ENCODE assay signal across 8 cellular contexts in genomic region chr9:37591775-37592107, GRCh38. TPM values are rescaled to one million over a fixed set of nuclear protein-coding genes. Genes with fewer than 3 reads are reported as not detected.
DNase-seq lines count a peak whose midpoint lies in the region; ATAC-seq and TF ChIP-seq lines count a peak whose summit lies in the region.

No MANE protein-coding gene starts in this region.

- H3K36me3 ChIP-seq in DND-41 (ENCODE audit: insufficient read depth, low read length): peaks cover 36% of the 10 kb centered on the region
- no peaks in the 10 kb centered on the region for H3K36me3 ChIP-seq in ovary

- H3K79me2 ChIP-seq in DND-41 (ENCODE audit: insufficient read depth, low read length): peaks cover 58% of the 10 kb centered on the region

- peaks cover 42% of the 10 kb centered on the region for H3K4me1 ChIP-seq in DND-41 (ENCODE audit: insufficient read depth, low read length)
- H3K4me1 ChIP-seq in ovary (ENCODE audit: insufficient read depth): peaks cover 5% of the 10 kb centered on the region

- H3K27ac Mint-ChIP-seq in effector memory CD8-positive, alpha-beta T cell: peak overlapping the region; percentile 92 to 96

- peaks cover 27 to 29% of the 10 kb centered on the region in 2 donors for H3K4me1 Mint-ChIP-seq in effector memory CD8-positive, alpha-beta T cell (ENCODE audit: low read depth in 2 of 2)

- H3K27ac ChIP-seq in DND-41 (ENCODE audit: low read length): peak overlapping the region; percentile 90
- no peak overlapping the region for H3K27ac ChIP-seq in ovary

- peak overlapping the region; percentile 71 for H3K4me2 ChIP-seq in DND-41 (ENCODE audit: insufficient read depth, low read length)

- 2 to 4% (median 3%) methylated on average over 13 of the region's 13 CpGs for WGBS in ovary, 3 donors

- H3K4me3 Mint-ChIP-seq in effector memory CD8-positive, alpha-beta T cell: peak overlapping the region; percentile 97

- DNase-seq in DND-41: no peak
- peak; percentile 3 for DNase-seq in NB4 (ENCODE audit: low read depth)
- no peak for DNase-seq in effector memory CD8-positive, alpha-beta T cell
- no peak for DNase-seq in ovary
- DNase-seq in mucosa of gallbladder (ENCODE audit: low spot score): no peak
- no peak for DNase-seq in GM19238 (ENCODE audit: insufficient read length, low spot score)

- H4K20me1 ChIP-seq in DND-41 (ENCODE audit: insufficient read depth, low read length): peaks cover 31% of the 10 kb centered on the region; the same call in 1 of the 2 replicates

- peak overlapping the region; percentile 89 to 96 for H3K4me3 ChIP-seq in DND-41 (ENCODE audit: low read depth in 1 of 2, low read length in 2 of 2)
- H3K4me3 ChIP-seq in NB4 (ENCODE audit: low read depth, low read length): peak overlapping the region; percentile 83
- peak overlapping the region; percentile 71 for H3K4me3 ChIP-seq in ovary

- ATAC-seq in DND-41 (ENCODE audit: insufficient read depth, low read depth) (peak; percentile 18), HG02571 (IDR thresholded peaks at IDR 0.05; ENCODE audit: unreplicated experiment) (no peak), HG02852 (IDR thresholded peaks at IDR 0.05; ENCODE audit: unreplicated experiment) (no peak)
- ATAC-seq in effector memory CD8-positive, alpha-beta T cell (replicated peaks): no peak

- peaks cover 8 to 12% of the 10 kb centered on the region in 2 donors for H3K27me3 Mint-ChIP-seq in effector memory CD8-positive, alpha-beta T cell

- peaks cover 33% of the 10 kb centered on the region for H3K36me3 Mint-ChIP-seq in effector memory CD8-positive, alpha-beta T cell (ENCODE audit: insufficient read depth)

- intact Hi-C loops in ovary (cut with DNase I): no loop called here

- TF ChIP-seq CTCF in DND-41 (IDR thresholded peaks at IDR 0.05; ENCODE audit: borderline replicate concordance, extremely low read depth, low read length, poor library complexity, severe bottlenecking): no peak
- no peak for TF ChIP-seq CTCF in NB4 (IDR thresholded peaks at IDR 0.05; ENCODE audit: low read depth, low read length)
- TF ChIP-seq CTCF in ovary (IDR thresholded peaks at IDR 0.05): no peak

- H3K9me3 Mint-ChIP-seq in effector memory CD8-positive, alpha-beta T cell: no peaks in the 10 kb centered on the region

- TF ChIP-seq POLR2A in NB4 (IDR thresholded peaks at IDR 0.05; ENCODE audit: extremely low read depth, insufficient read length) (no peak), ovary (IDR thresholded peaks at IDR 0.05) (no peak)

- H2AFZ ChIP-seq in DND-41 (ENCODE audit: low read depth, low read length): peak overlapping the region; percentile 98

- H3K9ac ChIP-seq in DND-41 (ENCODE audit: low read depth, low read length): peak overlapping the region; percentile 97

- no peaks in the 10 kb centered on the region for H3K9me3 ChIP-seq in DND-41 (ENCODE audit: insufficient read depth, low read length, severe bottlenecking)
- H3K9me3 ChIP-seq in ovary: no peaks in the 10 kb centered on the region

- H3K27me3 ChIP-seq in DND-41 (ENCODE audit: insufficient read depth, low read length, poor library complexity) (no peaks in the 10 kb centered on the region), ovary (no peaks in the 10 kb centered on the region)

- TF ChIP-seq EP300 in ovary (IDR thresholded peaks at IDR 0.05): no peak

RNA-seq across cellular contexts. Expression of gene TOMM5, which starts 0.7 kb away (rescaled TPM):
- 100 to 1,000 TPM in 1 of 7 donors, 10 to 100 TPM in 6; 47.5 to 106 (median 58.2) TPM for total RNA-seq in ovary
- polyA plus RNA-seq in ovary: 10 to 100 TPM; 81.1 to 85.7 TPM
- total RNA-seq in mucosa of gallbladder: 53.9 TPM

RNA-seq across cellular contexts. Expression of gene FBXO10, which starts 15.6 kb away (rescaled TPM):
- total RNA-seq in ovary: 1 to 10 TPM; 3.0 to 7.2 (median 4.7) TPM
- 1 to 10 TPM; 3.2 to 6.7 TPM for polyA plus RNA-seq in ovary
- 9.5 TPM for total RNA-seq in mucosa of gallbladder

RNA-seq across cellular contexts. Expression of gene FRMPD1, which starts 59.0 kb away (rescaled TPM):
- under 1 TPM in 3 of 7 donors, not detected in 4; 0.17 to 0.46 (median 0.26) TPM for total RNA-seq in ovary
- polyA plus RNA-seq in ovary: under 1 TPM; 0.01 to 0.27 TPM
- total RNA-seq in mucosa of gallbladder: 5.9 TPM
